Comparison of ENCODE assay signal across 7 cellular contexts in genomic region chr16:80199614-80200013, GRCh38.
"Had no signal": no experiment of that assay in that cellular context is flagged by ENCODE, and none has a peak within 500 bp of the region (broad histone marks: within the 10 kb centered on the region; RNA-seq: fewer than 3 reads in every experiment).

No MANE protein-coding gene starts in this region.

- DNase-seq: H7, KBM-7 had no signal

- ATAC-seq: GM23338, HCT116 had no signal

- H3K36me3 ChIP-seq: HAP-1 had no signal

- H3K27ac ChIP-seq: HL-60, KMS-11 had no signal

- H3K4me1 ChIP-seq: HAP-1 had no signal

- H2AFZ ChIP-seq: GM23338 had no signal

- H3K4me2 ChIP-seq: GM23338, KMS-11 had no signal

- H3K9me3 ChIP-seq: HAP-1 had no signal

- H3K9ac ChIP-seq: KMS-11 had no signal

- H3K4me3 ChIP-seq: GM23338, HAP-1 had no signal
